Comparison of ENCODE assay signal across 17 cellular contexts in genomic region chr3:124363451-124363850, GRCh38.
DNase-seq lines count a peak whose midpoint lies in the region; ATAC-seq and TF ChIP-seq lines count a peak whose summit lies in the region.
"Had no signal": no experiment of that assay in that cellular context is flagged by ENCODE, and none has a peak within 500 bp of the region (broad histone marks: within the 10 kb centered on the region; RNA-seq: fewer than 3 reads in every experiment).

No MANE protein-coding gene starts in this region.

- ATAC-seq in SK-N-SH treated with all-trans-retinoic acid at 6 μM for 48 hours (peak; percentile 82), HG02759 (IDR thresholded peaks at IDR 0.05; ENCODE audit: unreplicated experiment) (no peak), HG03521 (IDR thresholded peaks at IDR 0.05; ENCODE audit: unreplicated experiment) (no peak)
- ATAC-seq: activated CD8-positive, alpha-beta T cell treated with anti-CD3 and anti-CD28 coated beads for 36 hours had no signal

- no peak overlapping the region for H3K4me3 ChIP-seq in retinal pigment epithelial cell (ENCODE audit: low read length)
- H3K4me3 ChIP-seq: coronary artery, pancreas had no signal

- peak; percentile 3 to 44 for DNase-seq in NCI-H2081 (lab: John Stamatoyannopoulos, UW)
- no peak for DNase-seq in NCI-H2081 treated with DMSO at 0.1 percent for 48 hours (lab: John Stamatoyannopoulos, UW)
- DNase-seq in fibroblast of peridontal ligament (ENCODE audit: extremely low read depth), result peak; percentile 51
- peak; percentile 84 for DNase-seq in retinal pigment epithelial cell (ENCODE audit: low read depth)
- DNase-seq in globus pallidus (ENCODE audit: low spot score), result no peak
- DNase-seq: 8988T; activated CD8-positive, alpha-beta T cell treated with anti-CD3 and anti-CD28 coated beads for 36 hours; activated gamma-delta T cell treated with Interleukin-2 at 50 U/mL for 16 hours; DMS53; left cardiac atrium; NCI-H446 treated with DMSO at 0.1 percent for 48 hours; pancreas; RPMI8226 had no signal

- TF ChIP-seq CTCF in retinal pigment epithelial cell (conservative IDR thresholded peaks at IDR 0.05; ENCODE audit: low read depth, low read length), result no peak

TF ChIP-seq in SK-N-SH treated with all-trans-retinoic acid at 6 μM for 48 hours, 23 proteins besides CTCF, POLR2A, EP300 and RAD21:
- TF ChIP-seq ZC3H10 (CRISPR knock-in tag; IDR thresholded peaks at IDR 0.05) (no peak), CREB5 (CRISPR knock-in tag; IDR thresholded peaks at IDR 0.05; ENCODE audit: low read depth) (peak; percentile 94), ZNF8 (CRISPR knock-in tag; IDR thresholded peaks at IDR 0.05) (no peak; the same call in 1 of the 2 replicates), CSDC2 (CRISPR knock-in tag; IDR thresholded peaks at IDR 0.05) (no peak), ESRRG (CRISPR knock-in tag; IDR thresholded peaks at IDR 0.05) (no peak), OSR1 (CRISPR knock-in tag; IDR thresholded peaks at IDR 0.05) (no peak), ISL1 (CRISPR knock-in tag; IDR thresholded peaks at IDR 0.05) (peak; percentile 92)
TF ChIP-seq in SK-N-SH treated with all-trans-retinoic acid at 6 μM for 48 hours: peak in this region for 2.

Comparison
In these comparisons a context has a peak if more than half of its experiments do, and no peak if none do; other contexts are left out.
1. DNase-seq: peak in NCI-H2081 (2 of 2), fibroblast of peridontal ligament (single experiment) and retinal pigment epithelial cell (single experiment); none in NCI-H2081 treated with DMSO at 0.1 percent for 48 hours (single experiment) and globus pallidus (single experiment).